ENCODE assay signal across 8 cellular contexts in the genomic region with DNA sequence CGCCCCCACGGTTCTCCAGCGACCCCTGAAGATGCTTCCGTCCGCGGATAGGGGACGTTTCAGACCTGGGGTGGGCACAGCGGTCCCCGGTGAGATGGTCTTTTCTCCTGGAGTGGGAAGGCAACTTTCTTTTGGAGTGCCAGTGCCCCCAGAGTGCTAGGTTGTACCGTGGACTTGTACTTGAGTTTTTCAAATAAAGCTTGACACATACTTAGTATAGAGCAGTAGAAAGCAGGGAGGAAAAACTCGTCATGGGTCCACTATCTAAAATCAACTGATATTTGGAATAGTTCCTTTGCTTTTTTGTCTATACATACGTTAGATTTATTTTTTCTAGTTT. TPM values are rescaled to one million over a fixed set of nuclear protein-coding genes. Genes with fewer than 3 reads are reported as not detected.
A peak's percentile ranks its signal among the peaks of the same experiment; 100 is the strongest.
DNase-seq lines count a peak whose midpoint lies in the region; ATAC-seq, FAIRE-seq and TF ChIP-seq lines count a peak whose summit lies in the region.

No MANE protein-coding gene starts in this region.

- peak overlapping the region; percentile 60 for H3K27ac ChIP-seq in SU-DHL-6 (ENCODE audit: low read depth, low read length)
- H3K27ac ChIP-seq in small intestine (ENCODE audit: low read depth in 1 of 2, low read length in 1 of 2): peak overlapping the region in 1 of 2 donors; percentile 93

- H3K4me3 ChIP-seq in GM12875 (ENCODE audit: low read depth, low read length) (peak overlapping the region; percentile 79), SU-DHL-6 (ENCODE audit: insufficient read depth, low read length, poor library complexity, severe bottlenecking) (peak overlapping the region; percentile 54), small intestine (ENCODE audit: low read depth in 1 of 2, low read length in 2 of 2) (peak overlapping the region; percentile 64 to 65)

- CTCF ChIA-PET in HEK293T (lab: Yijun Ruan, JAX): interaction anchor here (0.6 to 3.5 kb wide), 17 partner anchors 8 to 273 kb away, joined by 3 to 23 read pairs (median 5); no protein-coding TSS in a partner anchor

- H3K4me1 ChIP-seq in small intestine (ENCODE audit: control insufficient read depth in 2 of 2, insufficient read depth in 1 of 2, low read depth in 1 of 2, low read length in 1 of 2): no peaks in the 10 kb centered on the region

- no peaks in the 10 kb centered on the region for H3K36me3 ChIP-seq in SU-DHL-6 (ENCODE audit: low read length)
- H3K36me3 ChIP-seq in small intestine (ENCODE audit: control insufficient read depth in 2 of 2, insufficient read depth in 2 of 2, low read length in 2 of 2): no peaks in the 10 kb centered on the region

- H3K4me2 ChIP-seq in SU-DHL-6 (ENCODE audit: low read depth, low read length, poor library complexity, severe bottlenecking): peak overlapping the region; percentile 66

- DNase-seq in left cardiac atrium (no peak), small intestine (no peak), HEK293T (ENCODE audit: extremely low spot score) (no peak), HTR-8/SVneo (ENCODE audit: insufficient read length, low spot score) (no peak)

- no peaks in the 10 kb centered on the region for H3K79me2 ChIP-seq in SU-DHL-6 (ENCODE audit: insufficient read depth, low read length)

- no peaks in the 10 kb centered on the region for H3F3A ChIP-seq in SU-DHL-6 (ENCODE audit: insufficient read depth)

- POLR2A ChIA-PET in HEK293T (lab: Yijun Ruan, JAX): interaction anchor here (2.0 to 2.3 kb wide), 2 partner anchors 25 to 28 kb away, joined by 9 to 10 read pairs; partner anchors contain the start of gene RBM20

- peak overlapping the region; percentile 95 for H2AFZ ChIP-seq in SU-DHL-6 (ENCODE audit: low read depth, low read length, severe bottlenecking)

- peak overlapping the region; percentile 63 for H3K9ac ChIP-seq in SU-DHL-6 (ENCODE audit: low read length)

- H3K9me3 ChIP-seq in SU-DHL-6 (ENCODE audit: insufficient read depth, low read length): no peaks in the 10 kb centered on the region
- no peaks in the 10 kb centered on the region for H3K9me3 ChIP-seq in small intestine (ENCODE audit: control insufficient read depth, low read depth)

- FAIRE-seq in small intestine (lab: Jason Lieb, UNC) (no peak), HTR-8/SVneo (lab: Jason Lieb, UNC) (no peak)

- peak; percentile 16 for ATAC-seq in HG02588 (IDR thresholded peaks at IDR 0.05; ENCODE audit: unreplicated experiment)
- ATAC-seq in left cardiac atrium: peak; percentile 17 to 41
- no peak for ATAC-seq in GM19397 (IDR thresholded peaks at IDR 0.05; ENCODE audit: unreplicated experiment)

- no peaks in the 10 kb centered on the region for H3K9me2 ChIP-seq in SU-DHL-6 (replicated peaks; ENCODE audit: insufficient read depth, low read length)

- intact Hi-C loops in left cardiac atrium (cut with DNase I): loop anchor here in 1 of 2 donors (1.0 kb wide), 1 partner anchor 62 kb away; no protein-coding TSS in a partner anchor

- 4 to 5% (median 4%) methylated on average over 12 of the region's 12 CpGs for WGBS in small intestine, 3 donors

- TF ChIP-seq CTCF in GM12875 (IDR thresholded peaks at IDR 0.05; ENCODE audit: borderline replicate concordance, insufficient read depth, low read depth, low read length) (no peak), SU-DHL-6 (IDR thresholded peaks at IDR 0.05; ENCODE audit: insufficient read depth, low read length, poor library complexity, severe bottlenecking) (no peak)

- no peaks in the 10 kb centered on the region for H4K20me1 ChIP-seq in SU-DHL-6 (ENCODE audit: low read depth, low read length)

- H3K27me3 ChIP-seq in SU-DHL-6 (ENCODE audit: low read length): no peaks in the 10 kb centered on the region
- no peaks in the 10 kb centered on the region for H3K27me3 ChIP-seq in small intestine (ENCODE audit: control insufficient read depth in 2 of 2, insufficient read depth in 2 of 2, low read length in 2 of 2)

TF ChIP-seq in HEK293T, 16 proteins besides CTCF, POLR2A, EP300 and RAD21:
- no peak for TF ChIP-seq TARDBP (IDR thresholded peaks at IDR 0.05)
- no peak for TF ChIP-seq NFRKB (IDR thresholded peaks at IDR 0.05)
- TF ChIP-seq ELF4 (IDR thresholded peaks at IDR 0.05): no peak
- no peak for TF ChIP-seq L3MBTL2 (conservative IDR thresholded peaks at IDR 0.05)
- TF ChIP-seq SUZ12 (IDR thresholded peaks at IDR 0.05): no peak
- no peak for TF ChIP-seq ZNF384 (IDR thresholded peaks at IDR 0.05)
- TF ChIP-seq FOXK2 (IDR thresholded peaks at IDR 0.05): no peak
- TF ChIP-seq FOXA1 (IDR thresholded peaks at IDR 0.05): no peak
- TF ChIP-seq HDGF (IDR thresholded peaks at IDR 0.05; ENCODE audit: borderline replicate concordance): no peak
- TF ChIP-seq FOXM1 (IDR thresholded peaks at IDR 0.05; ENCODE audit: borderline replicate concordance): no peak
- no peak for TF ChIP-seq ARNT (IDR thresholded peaks at IDR 0.05)
- TF ChIP-seq, protein P1, sequence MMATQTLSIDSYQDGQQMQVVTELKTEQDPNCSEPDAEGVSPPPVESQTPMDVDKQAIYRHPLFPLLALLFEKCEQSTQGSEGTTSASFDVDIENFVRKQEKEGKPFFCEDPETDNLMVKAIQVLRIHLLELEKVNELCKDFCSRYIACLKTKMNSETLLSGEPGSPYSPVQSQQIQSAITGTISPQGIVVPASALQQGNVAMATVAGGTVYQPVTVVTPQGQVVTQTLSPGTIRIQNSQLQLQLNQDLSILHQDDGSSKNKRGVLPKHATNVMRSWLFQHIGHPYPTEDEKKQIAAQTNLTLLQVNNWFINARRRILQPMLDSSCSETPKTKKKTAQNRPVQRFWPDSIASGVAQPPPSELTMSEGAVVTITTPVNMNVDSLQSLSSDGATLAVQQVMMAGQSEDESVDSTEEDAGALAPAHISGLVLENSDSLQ (IDR thresholded peaks at IDR 0.05): no peak
- no peak for TF ChIP-seq SP1 (IDR thresholded peaks at IDR 0.05)
- no peak for TF ChIP-seq LEF1 (IDR thresholded peaks at IDR 0.05; ENCODE audit: borderline replicate concordance)
- no peak for TF ChIP-seq BHLHE40 (IDR thresholded peaks at IDR 0.05; ENCODE audit: borderline replicate concordance)
- no peak for TF ChIP-seq CTBP1 (IDR thresholded peaks at IDR 0.05; ENCODE audit: borderline replicate concordance)
TF ChIP-seq in HEK293T: peak in this region for 0.

RNA-seq across cellular contexts. Expression of gene RBM20, which starts 28.4 kb away (rescaled TPM):
- 10 to 100 TPM; 37.2 to 44.1 TPM for total RNA-seq in left cardiac atrium
- under 1 TPM in 2 of 3 donors, not detected in 1; under 0.01 to 0.36 TPM for polyA plus RNA-seq in small intestine
